ENCODE assay signal across 1 cellular context in the genomic region with DNA sequence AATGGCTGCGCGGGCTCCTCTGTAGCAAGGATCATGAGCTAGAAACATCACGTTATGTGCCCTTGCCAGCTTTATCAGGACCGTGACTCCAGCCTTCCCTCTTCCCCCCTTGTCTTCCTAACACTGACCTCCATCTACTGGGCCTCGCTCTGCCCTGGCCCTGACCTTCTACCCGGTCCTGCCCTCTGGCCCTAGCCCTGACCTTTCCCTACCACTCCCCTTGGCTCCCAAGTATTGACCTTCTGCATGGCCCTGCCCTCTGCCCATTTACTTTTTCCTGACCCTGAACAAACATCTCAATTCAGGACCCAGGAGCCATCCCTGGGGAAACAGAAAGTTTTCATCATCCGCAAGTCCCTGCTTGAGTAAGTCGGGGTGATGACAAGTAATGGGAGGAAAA.
TF ChIP-seq lines count a peak whose summit lies in the region.

No MANE protein-coding gene starts in this region.

TF ChIP-seq in HepG2, 621 proteins besides CTCF, POLR2A, EP300 and RAD21 (continues in another document):
- TF ChIP-seq BCL6 (CRISPR knock-in tag; IDR thresholded peaks at IDR 0.05) (peak; percentile 44; the same call in 1 of the 2 replicates), RXRB (CRISPR knock-in tag; IDR thresholded peaks at IDR 0.05; ENCODE audit: borderline replicate concordance) (peak; percentile 49), ZBTB7B (CRISPR knock-in tag; IDR thresholded peaks at IDR 0.05) (0 out of 2 replicates have a peak, but pooled peaks have one; percentile 18), MYC (CRISPR knock-in tag; IDR thresholded peaks at IDR 0.05; ENCODE audit: borderline replicate concordance) (peak; percentile 37; the same call in 1 of the 2 replicates), SP5 (CRISPR knock-in tag; IDR thresholded peaks at IDR 0.05; ENCODE audit: borderline replicate concordance, low read depth) (0 out of 2 replicates have a peak, but pooled peaks have one; percentile 26), FOXP1 (IDR thresholded peaks at IDR 0.05) (no peak), FOXP1 (CRISPR knock-in tag; IDR thresholded peaks at IDR 0.05) (peak; percentile 28; the same call in 1 of the 2 replicates), SALL1 (CRISPR knock-in tag; IDR thresholded peaks at IDR 0.05) (peak; percentile 69; the same call in 1 of the 2 replicates), RXRA (CRISPR knock-in tag; IDR thresholded peaks at IDR 0.05) (peak; percentile 73; the same call in 1 of the 2 replicates), HNRNPL (IDR thresholded peaks at IDR 0.05; ENCODE audit: low read depth, low read length) (no peak), NPAS2 (CRISPR knock-in tag; IDR thresholded peaks at IDR 0.05; ENCODE audit: borderline replicate concordance) (no peak), NR2F1 (CRISPR knock-in tag; IDR thresholded peaks at IDR 0.05) (peak; percentile 18 to 89; a peak in 2 of 4 replicates), NAIF1 (CRISPR knock-in tag; IDR thresholded peaks at IDR 0.05; ENCODE audit: borderline replicate concordance) (no peak), POLR2AphosphoS5 (IDR thresholded peaks at IDR 0.05; ENCODE audit: low read depth, low read length) (no peak), NR2C2 (CRISPR knock-in tag; IDR thresholded peaks at IDR 0.05; ENCODE audit: borderline replicate concordance) (peak; percentile 81), RARA (CRISPR knock-in tag; IDR thresholded peaks at IDR 0.05) (peak; percentile 96), FOXA1 (IDR thresholded peaks at IDR 0.05) (no peak), FOXA1 (CRISPR knock-in tag; IDR thresholded peaks at IDR 0.05) (0 out of 2 replicates have a peak, but pooled peaks have one; percentile 7), ZNF292 (CRISPR knock-in tag; IDR thresholded peaks at IDR 0.05; ENCODE audit: borderline replicate concordance, low read depth) (no peak), NR2F6 (IDR thresholded peaks at IDR 0.05) (peak; percentile 95), NR2F6 (CRISPR knock-in tag; IDR thresholded peaks at IDR 0.05) (peak; percentile 89), ZNF282 (IDR thresholded peaks at IDR 0.05; ENCODE audit: partially characterized antibody) (no peak), NONO (IDR thresholded peaks at IDR 0.05) (no peak), NONO (CRISPR knock-in tag; conservative IDR thresholded peaks at IDR 0.05) (no peak), MTA1 (CRISPR knock-in tag; IDR thresholded peaks at IDR 0.05; ENCODE audit: borderline replicate concordance) (peak; percentile 42; the same call in 1 of the 2 replicates), ESRRA (CRISPR knock-in tag; IDR thresholded peaks at IDR 0.05; ENCODE audit: low read depth) (peak; percentile 77), NR2F2 (IDR thresholded peaks at IDR 0.05; ENCODE audit: borderline replicate concordance, low read depth) (peak; percentile 97), KAT2B (IDR thresholded peaks at IDR 0.05; ENCODE audit: borderline replicate concordance, low read depth, low read length) (no peak)
- TF ChIP-seq, protein P1, sequence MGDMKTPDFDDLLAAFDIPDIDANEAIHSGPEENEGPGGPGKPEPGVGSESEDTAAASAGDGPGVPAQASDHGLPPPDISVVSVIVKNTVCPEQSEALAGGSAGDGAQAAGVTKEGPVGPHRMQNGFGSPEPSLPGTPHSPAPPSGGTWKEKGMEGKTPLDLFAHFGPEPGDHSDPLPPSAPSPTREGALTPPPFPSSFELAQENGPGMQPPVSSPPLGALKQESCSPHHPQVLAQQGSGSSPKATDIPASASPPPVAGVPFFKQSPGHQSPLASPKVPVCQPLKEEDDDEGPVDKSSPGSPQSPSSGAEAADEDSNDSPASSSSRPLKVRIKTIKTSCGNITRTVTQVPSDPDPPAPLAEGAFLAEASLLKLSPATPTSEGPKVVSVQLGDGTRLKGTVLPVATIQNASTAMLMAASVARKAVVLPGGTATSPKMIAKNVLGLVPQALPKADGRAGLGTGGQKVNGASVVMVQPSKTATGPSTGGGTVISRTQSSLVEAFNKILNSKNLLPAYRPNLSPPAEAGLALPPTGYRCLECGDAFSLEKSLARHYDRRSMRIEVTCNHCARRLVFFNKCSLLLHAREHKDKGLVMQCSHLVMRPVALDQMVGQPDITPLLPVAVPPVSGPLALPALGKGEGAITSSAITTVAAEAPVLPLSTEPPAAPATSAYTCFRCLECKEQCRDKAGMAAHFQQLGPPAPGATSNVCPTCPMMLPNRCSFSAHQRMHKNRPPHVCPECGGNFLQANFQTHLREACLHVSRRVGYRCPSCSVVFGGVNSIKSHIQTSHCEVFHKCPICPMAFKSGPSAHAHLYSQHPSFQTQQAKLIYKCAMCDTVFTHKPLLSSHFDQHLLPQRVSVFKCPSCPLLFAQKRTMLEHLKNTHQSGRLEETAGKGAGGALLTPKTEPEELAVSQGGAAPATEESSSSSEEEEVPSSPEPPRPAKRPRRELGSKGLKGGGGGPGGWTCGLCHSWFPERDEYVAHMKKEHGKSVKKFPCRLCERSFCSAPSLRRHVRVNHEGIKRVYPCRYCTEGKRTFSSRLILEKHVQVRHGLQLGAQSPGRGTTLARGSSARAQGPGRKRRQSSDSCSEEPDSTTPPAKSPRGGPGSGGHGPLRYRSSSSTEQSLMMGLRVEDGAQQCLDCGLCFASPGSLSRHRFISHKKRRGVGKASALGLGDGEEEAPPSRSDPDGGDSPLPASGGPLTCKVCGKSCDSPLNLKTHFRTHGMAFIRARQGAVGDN (CRISPR knock-in tag; IDR thresholded peaks at IDR 0.05), result peak; percentile 34
- TF ChIP-seq, protein P2, sequence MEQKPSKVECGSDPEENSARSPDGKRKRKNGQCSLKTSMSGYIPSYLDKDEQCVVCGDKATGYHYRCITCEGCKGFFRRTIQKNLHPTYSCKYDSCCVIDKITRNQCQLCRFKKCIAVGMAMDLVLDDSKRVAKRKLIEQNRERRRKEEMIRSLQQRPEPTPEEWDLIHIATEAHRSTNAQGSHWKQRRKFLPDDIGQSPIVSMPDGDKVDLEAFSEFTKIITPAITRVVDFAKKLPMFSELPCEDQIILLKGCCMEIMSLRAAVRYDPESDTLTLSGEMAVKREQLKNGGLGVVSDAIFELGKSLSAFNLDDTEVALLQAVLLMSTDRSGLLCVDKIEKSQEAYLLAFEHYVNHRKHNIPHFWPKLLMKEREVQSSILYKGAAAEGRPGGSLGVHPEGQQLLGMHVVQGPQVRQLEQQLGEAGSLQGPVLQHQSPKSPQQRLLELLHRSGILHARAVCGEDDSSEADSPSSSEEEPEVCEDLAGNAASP (CRISPR knock-in tag; IDR thresholded peaks at IDR 0.05; ENCODE audit: borderline replicate concordance), result peak; percentile 28; the same call in 1 of the 2 replicates
- TF ChIP-seq, protein P3, sequence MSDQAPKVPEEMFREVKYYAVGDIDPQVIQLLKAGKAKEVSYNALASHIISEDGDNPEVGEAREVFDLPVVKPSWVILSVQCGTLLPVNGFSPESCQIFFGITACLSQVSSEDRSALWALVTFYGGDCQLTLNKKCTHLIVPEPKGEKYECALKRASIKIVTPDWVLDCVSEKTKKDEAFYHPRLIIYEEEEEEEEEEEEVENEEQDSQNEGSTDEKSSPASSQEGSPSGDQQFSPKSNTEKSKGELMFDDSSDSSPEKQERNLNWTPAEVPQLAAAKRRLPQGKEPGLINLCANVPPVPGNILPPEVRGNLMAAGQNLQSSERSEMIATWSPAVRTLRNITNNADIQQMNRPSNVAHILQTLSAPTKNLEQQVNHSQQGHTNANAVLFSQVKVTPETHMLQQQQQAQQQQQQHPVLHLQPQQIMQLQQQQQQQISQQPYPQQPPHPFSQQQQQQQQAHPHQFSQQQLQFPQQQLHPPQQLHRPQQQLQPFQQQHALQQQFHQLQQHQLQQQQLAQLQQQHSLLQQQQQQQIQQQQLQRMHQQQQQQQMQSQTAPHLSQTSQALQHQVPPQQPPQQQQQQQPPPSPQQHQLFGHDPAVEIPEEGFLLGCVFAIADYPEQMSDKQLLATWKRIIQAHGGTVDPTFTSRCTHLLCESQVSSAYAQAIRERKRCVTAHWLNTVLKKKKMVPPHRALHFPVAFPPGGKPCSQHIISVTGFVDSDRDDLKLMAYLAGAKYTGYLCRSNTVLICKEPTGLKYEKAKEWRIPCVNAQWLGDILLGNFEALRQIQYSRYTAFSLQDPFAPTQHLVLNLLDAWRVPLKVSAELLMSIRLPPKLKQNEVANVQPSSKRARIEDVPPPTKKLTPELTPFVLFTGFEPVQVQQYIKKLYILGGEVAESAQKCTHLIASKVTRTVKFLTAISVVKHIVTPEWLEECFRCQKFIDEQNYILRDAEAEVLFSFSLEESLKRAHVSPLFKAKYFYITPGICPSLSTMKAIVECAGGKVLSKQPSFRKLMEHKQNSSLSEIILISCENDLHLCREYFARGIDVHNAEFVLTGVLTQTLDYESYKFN (CRISPR knock-in tag; conservative IDR thresholded peaks at IDR 0.05), result peak; percentile 66
- TF ChIP-seq, protein P4, sequence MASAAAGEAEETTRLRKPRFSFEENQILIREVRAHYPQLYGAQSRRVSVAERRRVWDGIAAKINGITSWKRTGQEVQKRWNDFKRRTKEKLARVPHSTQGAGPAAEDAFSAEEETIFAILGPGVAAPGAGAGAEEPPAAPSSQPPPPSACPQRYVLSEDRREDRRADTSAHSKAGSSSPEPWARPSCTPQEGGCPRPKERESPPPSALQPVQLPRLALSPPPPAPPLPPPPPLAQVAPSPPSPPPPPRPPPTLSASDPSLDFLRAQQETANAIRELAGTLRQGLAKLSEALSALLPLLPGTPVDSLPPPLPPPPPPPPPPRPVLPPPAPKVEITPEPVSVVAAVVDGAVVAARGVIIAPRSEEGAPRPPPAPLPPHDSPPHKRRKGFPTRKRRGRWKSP (CRISPR knock-in tag; IDR thresholded peaks at IDR 0.05), result no peak
- TF ChIP-seq, protein P5, sequence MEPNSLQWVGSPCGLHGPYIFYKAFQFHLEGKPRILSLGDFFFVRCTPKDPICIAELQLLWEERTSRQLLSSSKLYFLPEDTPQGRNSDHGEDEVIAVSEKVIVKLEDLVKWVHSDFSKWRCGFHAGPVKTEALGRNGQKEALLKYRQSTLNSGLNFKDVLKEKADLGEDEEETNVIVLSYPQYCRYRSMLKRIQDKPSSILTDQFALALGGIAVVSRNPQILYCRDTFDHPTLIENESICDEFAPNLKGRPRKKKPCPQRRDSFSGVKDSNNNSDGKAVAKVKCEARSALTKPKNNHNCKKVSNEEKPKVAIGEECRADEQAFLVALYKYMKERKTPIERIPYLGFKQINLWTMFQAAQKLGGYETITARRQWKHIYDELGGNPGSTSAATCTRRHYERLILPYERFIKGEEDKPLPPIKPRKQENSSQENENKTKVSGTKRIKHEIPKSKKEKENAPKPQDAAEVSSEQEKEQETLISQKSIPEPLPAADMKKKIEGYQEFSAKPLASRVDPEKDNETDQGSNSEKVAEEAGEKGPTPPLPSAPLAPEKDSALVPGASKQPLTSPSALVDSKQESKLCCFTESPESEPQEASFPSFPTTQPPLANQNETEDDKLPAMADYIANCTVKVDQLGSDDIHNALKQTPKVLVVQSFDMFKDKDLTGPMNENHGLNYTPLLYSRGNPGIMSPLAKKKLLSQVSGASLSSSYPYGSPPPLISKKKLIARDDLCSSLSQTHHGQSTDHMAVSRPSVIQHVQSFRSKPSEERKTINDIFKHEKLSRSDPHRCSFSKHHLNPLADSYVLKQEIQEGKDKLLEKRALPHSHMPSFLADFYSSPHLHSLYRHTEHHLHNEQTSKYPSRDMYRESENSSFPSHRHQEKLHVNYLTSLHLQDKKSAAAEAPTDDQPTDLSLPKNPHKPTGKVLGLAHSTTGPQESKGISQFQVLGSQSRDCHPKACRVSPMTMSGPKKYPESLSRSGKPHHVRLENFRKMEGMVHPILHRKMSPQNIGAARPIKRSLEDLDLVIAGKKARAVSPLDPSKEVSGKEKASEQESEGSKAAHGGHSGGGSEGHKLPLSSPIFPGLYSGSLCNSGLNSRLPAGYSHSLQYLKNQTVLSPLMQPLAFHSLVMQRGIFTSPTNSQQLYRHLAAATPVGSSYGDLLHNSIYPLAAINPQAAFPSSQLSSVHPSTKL (CRISPR knock-in tag; IDR thresholded peaks at IDR 0.05), result peak; percentile 50
- TF ChIP-seq, protein P6, sequence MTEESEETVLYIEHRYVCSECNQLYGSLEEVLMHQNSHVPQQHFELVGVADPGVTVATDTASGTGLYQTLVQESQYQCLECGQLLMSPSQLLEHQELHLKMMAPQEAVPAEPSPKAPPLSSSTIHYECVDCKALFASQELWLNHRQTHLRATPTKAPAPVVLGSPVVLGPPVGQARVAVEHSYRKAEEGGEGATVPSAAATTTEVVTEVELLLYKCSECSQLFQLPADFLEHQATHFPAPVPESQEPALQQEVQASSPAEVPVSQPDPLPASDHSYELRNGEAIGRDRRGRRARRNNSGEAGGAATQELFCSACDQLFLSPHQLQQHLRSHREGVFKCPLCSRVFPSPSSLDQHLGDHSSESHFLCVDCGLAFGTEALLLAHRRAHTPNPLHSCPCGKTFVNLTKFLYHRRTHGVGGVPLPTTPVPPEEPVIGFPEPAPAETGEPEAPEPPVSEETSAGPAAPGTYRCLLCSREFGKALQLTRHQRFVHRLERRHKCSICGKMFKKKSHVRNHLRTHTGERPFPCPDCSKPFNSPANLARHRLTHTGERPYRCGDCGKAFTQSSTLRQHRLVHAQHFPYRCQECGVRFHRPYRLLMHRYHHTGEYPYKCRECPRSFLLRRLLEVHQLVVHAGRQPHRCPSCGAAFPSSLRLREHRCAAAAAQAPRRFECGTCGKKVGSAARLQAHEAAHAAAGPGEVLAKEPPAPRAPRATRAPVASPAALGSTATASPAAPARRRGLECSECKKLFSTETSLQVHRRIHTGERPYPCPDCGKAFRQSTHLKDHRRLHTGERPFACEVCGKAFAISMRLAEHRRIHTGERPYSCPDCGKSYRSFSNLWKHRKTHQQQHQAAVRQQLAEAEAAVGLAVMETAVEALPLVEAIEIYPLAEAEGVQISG (CRISPR knock-in tag; IDR thresholded peaks at IDR 0.05), result peak; percentile 39; the same call in 1 of the 2 replicates
- TF ChIP-seq, protein P7, sequence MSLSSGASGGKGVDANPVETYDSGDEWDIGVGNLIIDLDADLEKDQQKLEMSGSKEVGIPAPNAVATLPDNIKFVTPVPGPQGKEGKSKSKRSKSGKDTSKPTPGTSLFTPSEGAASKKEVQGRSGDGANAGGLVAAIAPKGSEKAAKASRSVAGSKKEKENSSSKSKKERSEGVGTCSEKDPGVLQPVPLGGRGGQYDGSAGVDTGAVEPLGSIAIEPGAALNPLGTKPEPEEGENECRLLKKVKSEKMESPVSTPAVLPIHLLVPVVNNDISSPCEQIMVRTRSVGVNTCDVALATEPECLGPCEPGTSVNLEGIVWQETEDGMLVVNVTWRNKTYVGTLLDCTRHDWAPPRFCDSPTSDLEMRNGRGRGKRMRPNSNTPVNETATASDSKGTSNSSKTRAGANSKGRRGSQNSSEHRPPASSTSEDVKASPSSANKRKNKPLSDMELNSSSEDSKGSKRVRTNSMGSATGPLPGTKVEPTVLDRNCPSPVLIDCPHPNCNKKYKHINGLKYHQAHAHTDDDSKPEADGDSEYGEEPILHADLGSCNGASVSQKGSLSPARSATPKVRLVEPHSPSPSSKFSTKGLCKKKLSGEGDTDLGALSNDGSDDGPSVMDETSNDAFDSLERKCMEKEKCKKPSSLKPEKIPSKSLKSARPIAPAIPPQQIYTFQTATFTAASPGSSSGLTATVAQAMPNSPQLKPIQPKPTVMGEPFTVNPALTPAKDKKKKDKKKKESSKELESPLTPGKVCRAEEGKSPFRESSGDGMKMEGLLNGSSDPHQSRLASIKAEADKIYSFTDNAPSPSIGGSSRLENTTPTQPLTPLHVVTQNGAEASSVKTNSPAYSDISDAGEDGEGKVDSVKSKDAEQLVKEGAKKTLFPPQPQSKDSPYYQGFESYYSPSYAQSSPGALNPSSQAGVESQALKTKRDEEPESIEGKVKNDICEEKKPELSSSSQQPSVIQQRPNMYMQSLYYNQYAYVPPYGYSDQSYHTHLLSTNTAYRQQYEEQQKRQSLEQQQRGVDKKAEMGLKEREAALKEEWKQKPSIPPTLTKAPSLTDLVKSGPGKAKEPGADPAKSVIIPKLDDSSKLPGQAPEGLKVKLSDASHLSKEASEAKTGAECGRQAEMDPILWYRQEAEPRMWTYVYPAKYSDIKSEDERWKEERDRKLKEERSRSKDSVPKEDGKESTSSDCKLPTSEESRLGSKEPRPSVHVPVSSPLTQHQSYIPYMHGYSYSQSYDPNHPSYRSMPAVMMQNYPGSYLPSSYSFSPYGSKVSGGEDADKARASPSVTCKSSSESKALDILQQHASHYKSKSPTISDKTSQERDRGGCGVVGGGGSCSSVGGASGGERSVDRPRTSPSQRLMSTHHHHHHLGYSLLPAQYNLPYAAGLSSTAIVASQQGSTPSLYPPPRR (CRISPR knock-in tag; IDR thresholded peaks at IDR 0.05; ENCODE audit: borderline replicate concordance), result peak; percentile 59; the same call in 1 of the 2 replicates
